9 cellular contexts compared by ENCODE assay signal in genomic region chr1:87135313-87135712, GRCh38.
"Had no signal": no experiment of that assay in that cellular context is flagged by ENCODE, and none has a peak within 500 bp of the region (broad histone marks: within the 10 kb centered on the region; RNA-seq: fewer than 3 reads in every experiment).

No MANE protein-coding gene starts in this region.

- H3K9me3 ChIP-seq: gastrocnemius medialis, left lung, sigmoid colon, stomach, tibial artery had no signal

- H3K27ac ChIP-seq: sigmoid colon, tibial artery had no signal

- H3K4me3 ChIP-seq: gastrocnemius medialis, left lung, sigmoid colon, stomach, tibial artery had no signal

- H3K27me3 ChIP-seq: gastrocnemius medialis, sigmoid colon, tibial artery had no signal

- DNase-seq: activated CD4-positive, alpha-beta T cell treated with anti-CD3 and anti-CD28 coated beads, Interleukin-2, amount 10 ng/mL, durations not matched to agents 7 days and 5 days; activated naive CD8-positive, alpha-beta T cell treated with anti-CD3 and anti-CD28 coated beads, Interleukin-2, amount 10 ng/mL, durations not matched to agents 7 days and 5 days; gastrocnemius medialis; left lung; sigmoid colon; stimulated activated CD4-positive, alpha-beta T cell treated with anti-CD3 and anti-CD28 coated beads, Interleukin-12 subunit alpha, Interleukin-12 subunit beta, amount 100 ng/mL, for 4 hours; stimulated activated CD4-positive, alpha-beta T cell treated with anti-CD3 and anti-CD28 coated beads, Interleukin-2, amount 100 ng/mL, for 24 hours; stomach; tibial artery had no signal

- H3K4me1 ChIP-seq: gastrocnemius medialis had no signal

- H3K36me3 ChIP-seq: gastrocnemius medialis, left lung, sigmoid colon, stomach, tibial artery had no signal
